Comparison of ENCODE assay signal across 21 cellular contexts in genomic region chr10:67784584-67784983, GRCh38. TPM values are rescaled to one million over a fixed set of nuclear protein-coding genes. Genes with fewer than 3 reads are reported as not detected.
DNase-seq lines count a peak whose midpoint lies in the region; ATAC-seq lines count a peak whose summit lies in the region.
"Had no signal": no experiment of that assay in that cellular context is flagged by ENCODE, and none has a peak within 500 bp of the region (broad histone marks: within the 10 kb centered on the region; RNA-seq: fewer than 3 reads in every experiment).

No MANE protein-coding gene starts in this region.

- no peak overlapping the region for H3K4me3 Mint-ChIP-seq in T-helper 2 cell treated with Interferon-gamma antibody and Interleukin-4, amounts not matched to agents 5 μg/mL and 100 μg/mL, for 36 hours
- peak overlapping the region; percentile 29 for H3K4me3 Mint-ChIP-seq in activated T-helper 17 cell treated with anti-CD3 and anti-CD28 coated beads, Interleukin-2, amount 50 U/mL, for 72 hours
- H3K4me3 Mint-ChIP-seq in naive B cell = peak overlapping the region in 1 of 8 donors; percentile 85
- H3K4me3 Mint-ChIP-seq: mesothelial cell of epicardium had no signal

- no peak for DNase-seq in T-helper 2 cell treated with Interferon-gamma antibody and Interleukin-4, amounts not matched to agents 5 μg/mL and 100 μg/mL, for 36 hours (ENCODE audit: low spot score)
- DNase-seq in T-helper 2 cell (no peak), MG63 (peak; percentile 17), naive B cell (no peak), GM03348 (ENCODE audit: low spot score) (no peak)
- no peak for DNase-seq in activated CD8-positive, alpha-beta memory T cell treated with anti-CD3 and anti-CD28 coated beads, Interleukin-2, amount 50 U/mL, for 4 hours
- no peak for DNase-seq in activated CD4-positive, alpha-beta T cell treated with anti-CD3 and anti-CD28 coated beads for 1 hour
- DNase-seq: activated CD4-positive, CD25-positive, alpha-beta regulatory T cell treated with anti-CD3 and anti-CD28 coated beads, Interleukin-2, amount 50 U/mL, for 72 hours; activated effector memory CD4-positive, alpha-beta T cell treated with anti-CD3 and anti-CD28 coated beads, Interleukin-2, amount 50 U/mL, for 16 hours; CD8-positive, alpha-beta memory T cell; H7; left ventricle myocardium superior; NCI-H1436 treated with DMSO at 0.1 percent for 48 hours; NCI-H526; stimulated activated naive CD8-positive, alpha-beta T cell treated with anti-CD3 and anti-CD28 coated beads, Interleukin-15, Interleukin-2, amounts not matched to agents 100 U/mL and 50 U/mL, for 24 hours; tibial artery had no signal

- H3K4me1 Mint-ChIP-seq in T-helper 2 cell treated with Interferon-gamma antibody and Interleukin-4, amounts not matched to agents 5 μg/mL and 100 μg/mL, for 36 hours (ENCODE audit: low read depth) = peaks cover 52% of the 10 kb centered on the region
- H3K4me1 Mint-ChIP-seq in activated T-helper 17 cell treated with anti-CD3 and anti-CD28 coated beads, Interleukin-2, amount 50 U/mL, for 72 hours = peaks cover 33% of the 10 kb centered on the region
- peaks cover 32 to 49% (median 42%) of the 10 kb centered on the region in 3 donors for H3K4me1 Mint-ChIP-seq in naive B cell

- H3K27me3 ChIP-seq in MG63 = no peaks in the 10 kb centered on the region
- H3K27me3 ChIP-seq: body of pancreas had no signal

- H3K36me3 ChIP-seq in MG63 = no peaks in the 10 kb centered on the region
- H3K36me3 ChIP-seq: tibial artery had no signal

- H3K36me3 Mint-ChIP-seq in T-helper 2 cell treated with Interferon-gamma antibody and Interleukin-4, amounts not matched to agents 5 μg/mL and 100 μg/mL, for 36 hours (ENCODE audit: low read depth) = no peaks in the 10 kb centered on the region
- no peaks in the 10 kb centered on the region for H3K36me3 Mint-ChIP-seq in activated T-helper 17 cell treated with anti-CD3 and anti-CD28 coated beads, Interleukin-2, amount 50 U/mL, for 72 hours (ENCODE audit: low read depth)
- no peaks in the 10 kb centered on the region for H3K36me3 Mint-ChIP-seq in naive B cell
- H3K36me3 Mint-ChIP-seq: mesothelial cell of epicardium; naive thymus-derived CD8-positive, alpha-beta T cell had no signal

- ATAC-seq in activated T-helper 17 cell treated with anti-CD3 and anti-CD28 coated beads, Interleukin-2, amount 50 U/mL, for 72 hours (replicated peaks) = no peak
- no peak for ATAC-seq in naive B cell (ENCODE audit: low read depth in 2 of 2)
- ATAC-seq: body of pancreas, left ventricle myocardium superior had no signal

- H3K4me3 ChIP-seq in MG63 = no peak overlapping the region
- H3K4me3 ChIP-seq: body of pancreas, tibial artery had no signal

- H3K27ac Mint-ChIP-seq in T-helper 2 cell treated with Interferon-gamma antibody and Interleukin-4, amounts not matched to agents 5 μg/mL and 100 μg/mL, for 36 hours = peak overlapping the region; percentile 81
- peak overlapping the region; percentile 81 for H3K27ac Mint-ChIP-seq in activated T-helper 17 cell treated with anti-CD3 and anti-CD28 coated beads, Interleukin-2, amount 50 U/mL, for 72 hours
- peak overlapping the region in 5 of 6 donors; percentile 81 to 95 (median 93) for H3K27ac Mint-ChIP-seq in naive B cell
- H3K27ac Mint-ChIP-seq: mesothelial cell of epicardium had no signal

- H3K27me3 Mint-ChIP-seq in T-helper 2 cell treated with Interferon-gamma antibody and Interleukin-4, amounts not matched to agents 5 μg/mL and 100 μg/mL, for 36 hours (ENCODE audit: low read depth) = no peaks in the 10 kb centered on the region
- H3K27me3 Mint-ChIP-seq in activated T-helper 17 cell treated with anti-CD3 and anti-CD28 coated beads, Interleukin-2, amount 50 U/mL, for 72 hours = no peaks in the 10 kb centered on the region
- H3K27me3 Mint-ChIP-seq in naive B cell = peaks cover 0 to 7% (median 6%) of the 10 kb centered on the region in 3 donors
- H3K27me3 Mint-ChIP-seq: CD8-positive, alpha-beta memory T cell; IgD-negative memory B cell had no signal

- no peaks in the 10 kb centered on the region for H3K9me3 Mint-ChIP-seq in T-helper 2 cell treated with Interferon-gamma antibody and Interleukin-4, amounts not matched to agents 5 μg/mL and 100 μg/mL, for 36 hours
- no peaks in the 10 kb centered on the region for H3K9me3 Mint-ChIP-seq in activated T-helper 17 cell treated with anti-CD3 and anti-CD28 coated beads, Interleukin-2, amount 50 U/mL, for 72 hours
- H3K9me3 Mint-ChIP-seq in naive B cell = peaks cover 0 to 2% (median 0%) of the 10 kb centered on the region in 7 donors
- H3K9me3 Mint-ChIP-seq: CD8-positive, alpha-beta memory T cell; mesothelial cell of epicardium; naive thymus-derived CD8-positive, alpha-beta T cell had no signal

- peaks cover 3% of the 10 kb centered on the region; the same call in 1 of the 2 replicates for H3K9me3 ChIP-seq in MG63
- H3K9me3 ChIP-seq: body of pancreas, tibial artery had no signal

RNA-seq across cellular contexts. Expression of gene DNAJC12, which starts 53.4 kb away (rescaled TPM):
- 0.69 TPM in 1 of 2 replicates, not detected in the other for total RNA-seq in MG63 (2014; rRNA removed; shearing (Covaris generic); ENCODE audit: low replicate concordance)
- 1 to 10 TPM; 2.6 to 3.7 TPM for total RNA-seq in activated T-helper 17 cell treated with anti-CD3 and anti-CD28 coated beads, Interleukin-2, amount 50 U/mL, for 72 hours
- under 1 TPM in 1 of 6 donors, not detected in 5; 0.70 TPM for polyA plus RNA-seq in naive B cell (ENCODE audit: low read depth in 6 of 6)
- total RNA-seq: naive thymus-derived CD8-positive, alpha-beta T cell had no signal
- polyA plus RNA-seq: CD8-positive, alpha-beta memory T cell; IgD-negative memory B cell had no signal
